Comparison of ENCODE assay signal across 12 cellular contexts in the genomic region with DNA sequence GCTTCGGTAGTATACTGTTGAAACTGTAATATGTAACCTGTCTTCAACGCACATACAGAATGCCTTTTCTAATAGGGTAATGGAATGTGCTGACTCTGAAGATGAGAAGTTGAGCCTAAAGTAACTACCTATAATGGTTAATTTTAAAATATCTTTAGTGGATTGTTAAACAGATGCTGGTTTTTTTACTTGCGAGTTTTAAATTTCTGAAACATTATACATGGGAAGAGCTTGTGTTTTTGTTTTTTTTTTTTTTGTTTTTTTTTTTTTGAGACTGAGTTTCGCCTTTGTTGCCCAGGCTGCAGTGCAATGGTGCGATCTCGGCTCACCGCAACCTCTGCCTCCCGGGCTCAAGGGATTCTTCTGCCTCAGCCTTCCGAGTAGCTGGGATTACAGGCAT.
"Had no signal": no experiment of that assay in that cellular context is flagged by ENCODE, and none has a peak within 500 bp of the region (broad histone marks: within the 10 kb centered on the region; RNA-seq: fewer than 3 reads in every experiment).

No MANE protein-coding gene starts in this region.

- H3K4me3 ChIP-seq: colonic mucosa, gastroesophageal sphincter, smooth muscle cell, thyroid gland had no signal

- H3K27ac ChIP-seq: colonic mucosa, gastroesophageal sphincter, thyroid gland had no signal

- DNase-seq: activated CD4-positive, alpha-beta T cell treated with anti-CD3 and anti-CD28 coated beads for 4 hours; activated CD8-positive, alpha-beta memory T cell treated with anti-CD3 and anti-CD28 coated beads for 24 hours; activated T-cell treated with anti-CD3 and anti-CD28 coated beads, Interleukin-2, amount 50 U/mL, for 1 hour; caudate nucleus; colonic mucosa; effector CD4-positive, alpha-beta T cell; kidney; left ventricle myocardium superior; right cardiac atrium; thyroid gland had no signal

- H3K4me1 ChIP-seq: colonic mucosa had no signal

- H3K36me3 ChIP-seq: colonic mucosa, thyroid gland had no signal

- H3K9me3 ChIP-seq: colonic mucosa, gastroesophageal sphincter, thyroid gland had no signal

- H3K27me3 ChIP-seq: colonic mucosa, gastroesophageal sphincter, thyroid gland had no signal
